16 cellular contexts compared by ENCODE assay signal in genomic region chr19:15114153-15114540, GRCh38. TPM values are rescaled to one million over a fixed set of nuclear protein-coding genes. Genes with fewer than 3 reads are reported as not detected.
DNase-seq lines count a peak whose midpoint lies in the region; ATAC-seq, FAIRE-seq and TF ChIP-seq lines count a peak whose summit lies in the region.
"Had no signal": no experiment of that assay in that cellular context is flagged by ENCODE, and none has a peak within 500 bp of the region (broad histone marks: within the 10 kb centered on the region; RNA-seq: fewer than 3 reads in every experiment).

No MANE protein-coding gene starts in this region.

- H3K4me1 ChIP-seq in left ventricle myocardium inferior (peaks cover 38% of the 10 kb centered on the region), astrocyte (ENCODE audit: insufficient read depth, low read length) (no peaks in the 10 kb centered on the region), tibial artery (peaks cover 0 to 21% (median 13%) of the 10 kb centered on the region in 4 donors)

- peak overlapping the region; percentile 78 for H3K27ac ChIP-seq in left ventricle myocardium inferior (replicated peaks)
- peak overlapping the region; percentile 47 for H3K27ac ChIP-seq in astrocyte (ENCODE audit: low read depth, low read length)
- H3K27ac ChIP-seq in tibial artery, result peak overlapping the region; percentile 58 to 69
- H3K27ac ChIP-seq: thyroid gland had no signal

- H3K4me3 ChIP-seq in left ventricle myocardium inferior, result no peak overlapping the region
- H3K4me3 ChIP-seq in astrocyte (ENCODE audit: insufficient read depth, low read depth, low read length), result no peak overlapping the region
- no peak overlapping the region for H3K4me3 ChIP-seq in tibial artery
- H3K4me3 ChIP-seq: thyroid gland had no signal

- no peak overlapping the region for H3K4me3 Mint-ChIP-seq in astrocyte (ENCODE audit: unreplicated experiment)
- H3K4me3 Mint-ChIP-seq: brain had no signal

- peaks cover 25% of the 10 kb centered on the region for H3K36me3 Mint-ChIP-seq in astrocyte (ENCODE audit: low read depth, unreplicated experiment)

- H3K9me3 ChIP-seq in left ventricle myocardium inferior (replicated peaks) (no peaks in the 10 kb centered on the region), astrocyte (ENCODE audit: insufficient read depth, low read depth, low read length) (no peaks in the 10 kb centered on the region), tibial artery (no peaks in the 10 kb centered on the region)
- H3K9me3 ChIP-seq: thyroid gland had no signal

- H3K27me3 ChIP-seq in left ventricle myocardium inferior (ENCODE audit: low read depth) (no peaks in the 10 kb centered on the region), astrocyte (ENCODE audit: insufficient read depth, low read length) (no peaks in the 10 kb centered on the region), tibial artery (no peaks in the 10 kb centered on the region)
- H3K27me3 ChIP-seq: thyroid gland had no signal

- intact Hi-C loops in left ventricle myocardium inferior (cut with micrococcal nuclease) (no loop called here), Right ventricle myocardium superior (cut with DNase I) (loop anchor here (10.0 kb wide), 1 partner anchor 141 kb away; no protein-coding TSS in a partner anchor), tibial artery (cut with DNase I; ENCODE audit: low total_unique reads) (no loop called here)

- H3K36me3 ChIP-seq in left ventricle myocardium inferior (peaks cover 100% of the 10 kb centered on the region), astrocyte (ENCODE audit: insufficient read depth, low read length) (peaks cover 37% of the 10 kb centered on the region), tibial artery (peaks cover 55 to 100% (median 87%) of the 10 kb centered on the region in 3 donors)

- ATAC-seq in Right ventricle myocardium superior (ENCODE audit: poor library complexity), result no peak
- ATAC-seq in GM18870 (IDR thresholded peaks at IDR 0.05; ENCODE audit: unreplicated experiment), result no peak
- no peak for ATAC-seq in GM18498 (IDR thresholded peaks at IDR 0.05; ENCODE audit: unreplicated experiment)

- H3K27ac Mint-ChIP-seq in astrocyte (ENCODE audit: unreplicated experiment), result no peak overlapping the region

- DNase-seq in left ventricle myocardium inferior, result no peak
- no peak for DNase-seq in Right ventricle myocardium superior
- peak; percentile 57 for DNase-seq in astrocyte (ENCODE audit: low read depth)
- DNase-seq in glomerular visceral epithelial cell (ENCODE audit: extremely low spot score), result peak; percentile 42
- DNase-seq in tibial artery, result peak in 1 of 2 donors; percentile 77
- no peak for DNase-seq in globus pallidus (ENCODE audit: low spot score)
- DNase-seq: activated T-cell treated with anti-CD3 and anti-CD28 coated beads, Interleukin-2, amount 50 U/mL, for 1 hour; mesendoderm; NCI-H1105; NCI-H345; occipital lobe; thyroid gland had no signal

- no peak for FAIRE-seq in astrocyte (lab: Jason Lieb, UNC)

- H3K27me3 Mint-ChIP-seq in astrocyte (ENCODE audit: low read depth, unreplicated experiment), result no peaks in the 10 kb centered on the region
- H3K27me3 Mint-ChIP-seq: brain had no signal

- peaks cover 43% of the 10 kb centered on the region for H4K20me1 ChIP-seq in astrocyte (ENCODE audit: insufficient read depth, low read length)

- H3K9me3 Mint-ChIP-seq in astrocyte (ENCODE audit: unreplicated experiment), result no peaks in the 10 kb centered on the region
- H3K9me3 Mint-ChIP-seq: brain had no signal

- H3K9ac ChIP-seq in astrocyte (ENCODE audit: low read length), result no peak overlapping the region

- H2AFZ ChIP-seq in astrocyte (ENCODE audit: low read depth, low read length), result no peak overlapping the region

- no peak overlapping the region for H3K4me2 ChIP-seq in astrocyte (ENCODE audit: low read length)

- peaks cover 22% of the 10 kb centered on the region for H3K79me2 ChIP-seq in astrocyte (ENCODE audit: insufficient read depth, low read length)

- peaks cover 3% of the 10 kb centered on the region for H3K4me1 Mint-ChIP-seq in astrocyte (ENCODE audit: low read depth, unreplicated experiment)
- H3K4me1 Mint-ChIP-seq: brain had no signal

- TF ChIP-seq CTCF in left ventricle myocardium inferior (IDR thresholded peaks at IDR 0.05; ENCODE audit: borderline replicate concordance), result no peak
- no peak for TF ChIP-seq CTCF in astrocyte (IDR thresholded peaks at IDR 0.05; ENCODE audit: insufficient read depth, low read depth, low read length)
- no peak for TF ChIP-seq CTCF in tibial artery (IDR thresholded peaks at IDR 0.05)

RNA-seq across cellular contexts. Expression of gene SYDE1, which starts 6.9 kb away (rescaled TPM):
- total RNA-seq in left ventricle myocardium inferior (13.1 TPM), Right ventricle myocardium superior (15.9 TPM), astrocyte (40.6 and 46.6 TPM in 2 replicates)

RNA-seq across cellular contexts. Expression of gene OR1I1, which starts 32.1 kb away (rescaled TPM):
- total RNA-seq in left ventricle myocardium inferior, result not detected
- total RNA-seq in Right ventricle myocardium superior, result not detected
- not detected in 2 replicates for total RNA-seq in astrocyte
- total RNA-seq: occipital lobe; T-helper 1 cell treated with Interleukin-12 subunit alpha and Interleukin-12 subunit beta and Interleukin-4 antibody, amounts not matched to agents 30 ng/mL and 1 ng/mL, for 36 hours; thyroid gland had no signal

Comparison
In these comparisons a context has a peak if more than half of its experiments do, and no peak if none do; other contexts are left out.
1. DNase-seq: peak in astrocyte (single experiment) and glomerular visceral epithelial cell (single experiment); none in left ventricle myocardium inferior (single experiment), Right ventricle myocardium superior (single experiment) and globus pallidus (single experiment).
2. Peak in every context shown above with its lines, with median percentiles within 50 percentile points of each other: H3K27ac ChIP-seq.